15 cellular contexts compared by ENCODE assay signal in genomic region chr19:18342090-18342632, GRCh38. TPM values are rescaled to one million over a fixed set of nuclear protein-coding genes. Genes with fewer than 3 reads are reported as not detected.
DNase-seq lines count a peak whose midpoint lies in the region; ATAC-seq and TF ChIP-seq lines count a peak whose summit lies in the region.
"Had no signal": no experiment of that assay in that cellular context is flagged by ENCODE, and none has a peak within 500 bp of the region (broad histone marks: within the 10 kb centered on the region; RNA-seq: fewer than 3 reads in every experiment).

No MANE protein-coding gene starts in this region.

- no peak overlapping the region for H3K27ac Mint-ChIP-seq in activated naive CD4-positive, alpha-beta T cell treated with anti-CD3 and anti-CD28 coated beads, Interleukin-2, amount 10 ng/mL, durations not matched to agents 7 days and 5 days
- no peak overlapping the region for H3K27ac Mint-ChIP-seq in activated CD8-positive, alpha-beta T cell treated with anti-CD3 and anti-CD28 coated beads, Interleukin-2, amount 10 ng/mL, durations not matched to agents 7 days and 5 days
- peak overlapping the region; percentile 24 to 87 (median 52) for H3K27ac Mint-ChIP-seq in immature natural killer cell
- H3K27ac Mint-ChIP-seq in type B pancreatic cell = no peak overlapping the region

- no peak for TF ChIP-seq CTCF in type B pancreatic cell (conservative IDR thresholded peaks at IDR 0.05)

- CTCF ChIA-PET in activated naive CD4-positive, alpha-beta T cell treated with anti-CD3 and anti-CD28 coated beads, Interleukin-2, amount 10 ng/mL, durations not matched to agents 7 days and 5 days (lab: Charles Lee) = interaction anchor here (0.8 to 1.7 kb wide), 5 partner anchors 14 to 73 kb away, joined by 3 to 8 read pairs (median 3); no protein-coding TSS in a partner anchor
- CTCF ChIA-PET in activated CD8-positive, alpha-beta T cell treated with anti-CD3 and anti-CD28 coated beads, Interleukin-2, amount 10 ng/mL, durations not matched to agents 7 days and 5 days (lab: Charles Lee) = interaction anchor here (0.6 to 4.3 kb wide), 6 partner anchors 12 to 69 kb away, joined by 3 to 27 read pairs (median 6); no protein-coding TSS in a partner anchor

- peak overlapping the region; percentile 83 for H3K4me3 Mint-ChIP-seq in activated naive CD4-positive, alpha-beta T cell treated with anti-CD3 and anti-CD28 coated beads, Interleukin-2, amount 10 ng/mL, durations not matched to agents 7 days and 5 days
- peak overlapping the region; percentile 77 for H3K4me3 Mint-ChIP-seq in activated CD8-positive, alpha-beta T cell treated with anti-CD3 and anti-CD28 coated beads, Interleukin-2, amount 10 ng/mL, durations not matched to agents 7 days and 5 days
- H3K4me3 Mint-ChIP-seq in immature natural killer cell (peak overlapping the region; percentile 26 to 97 (median 90)), type B pancreatic cell (peak overlapping the region; percentile 88)

- H3K4me1 Mint-ChIP-seq in activated naive CD4-positive, alpha-beta T cell treated with anti-CD3 and anti-CD28 coated beads, Interleukin-2, amount 10 ng/mL, durations not matched to agents 7 days and 5 days = peaks cover 28% of the 10 kb centered on the region
- H3K4me1 Mint-ChIP-seq in activated CD8-positive, alpha-beta T cell treated with anti-CD3 and anti-CD28 coated beads, Interleukin-2, amount 10 ng/mL, durations not matched to agents 7 days and 5 days (ENCODE audit: low read depth) = peaks cover 27% of the 10 kb centered on the region
- H3K4me1 Mint-ChIP-seq in immature natural killer cell (peaks cover 33 to 35% of the 10 kb centered on the region in 2 donors), type B pancreatic cell (ENCODE audit: unreplicated experiment) (peaks cover 32% of the 10 kb centered on the region)

- H3K27me3 Mint-ChIP-seq in activated naive CD4-positive, alpha-beta T cell treated with anti-CD3 and anti-CD28 coated beads, Interleukin-2, amount 10 ng/mL, durations not matched to agents 7 days and 5 days = peaks cover 11% of the 10 kb centered on the region
- H3K27me3 Mint-ChIP-seq in activated CD8-positive, alpha-beta T cell treated with anti-CD3 and anti-CD28 coated beads, Interleukin-2, amount 10 ng/mL, durations not matched to agents 7 days and 5 days (ENCODE audit: low read depth) = peaks cover 2% of the 10 kb centered on the region
- H3K27me3 Mint-ChIP-seq in immature natural killer cell (ENCODE audit: low read depth in 3 of 3) (peaks cover 0 to 3% (median 2%) of the 10 kb centered on the region in 3 donors), type B pancreatic cell (no peaks in the 10 kb centered on the region)

- DNase-seq in activated naive CD4-positive, alpha-beta T cell treated with anti-CD3 and anti-CD28 coated beads, Interleukin-2, amount 10 ng/mL, durations not matched to agents 7 days and 5 days = no peak
- DNase-seq in activated naive CD4-positive, alpha-beta T cell treated with Interleukin-2 at 50 U/mL for 16 hours = no peak
- DNase-seq in activated CD8-positive, alpha-beta T cell treated with anti-CD3 and anti-CD28 coated beads, Interleukin-2, amount 10 ng/mL, durations not matched to agents 7 days and 5 days = no peak
- no peak for DNase-seq in immature natural killer cell
- DNase-seq in type B pancreatic cell (ENCODE audit: extremely low spot score, unreplicated experiment) = no peak
- no peak for DNase-seq in midbrain (lab: John Stamatoyannopoulos, UW)
- no peak for DNase-seq in NAMALWA (ENCODE audit: low spot score)
- DNase-seq in HCEC 1CT = no peak
- DNase-seq: cortex of kidney, DND-41, NCI-H1436, NCI-H524 treated with DMSO at 0.1 percent for 48 hours, T-helper 2 cell had no signal

- no peak for ATAC-seq in activated CD8-positive, alpha-beta T cell treated with anti-CD3 and anti-CD28 coated beads, Interleukin-2, amount 10 ng/mL, durations not matched to agents 7 days and 5 days

- H3K9me3 Mint-ChIP-seq in activated naive CD4-positive, alpha-beta T cell treated with anti-CD3 and anti-CD28 coated beads, Interleukin-2, amount 10 ng/mL, durations not matched to agents 7 days and 5 days = no peaks in the 10 kb centered on the region
- H3K9me3 Mint-ChIP-seq in activated CD8-positive, alpha-beta T cell treated with anti-CD3 and anti-CD28 coated beads, Interleukin-2, amount 10 ng/mL, durations not matched to agents 7 days and 5 days (ENCODE audit: insufficient read depth) = no peaks in the 10 kb centered on the region
- H3K9me3 Mint-ChIP-seq in immature natural killer cell = no peaks in the 10 kb centered on the region
- no peaks in the 10 kb centered on the region for H3K9me3 Mint-ChIP-seq in type B pancreatic cell

- POLR2A ChIA-PET in activated CD8-positive, alpha-beta T cell treated with anti-CD3 and anti-CD28 coated beads, Interleukin-2, amount 10 ng/mL, durations not matched to agents 7 days and 5 days (lab: Charles Lee) = interaction anchor here (1.7 kb wide), 1 partner anchor 61 kb away, joined by 9 read pairs; the partner anchor contains the start of gene JUND

- peaks cover 20% of the 10 kb centered on the region for H3K36me3 Mint-ChIP-seq in activated naive CD4-positive, alpha-beta T cell treated with anti-CD3 and anti-CD28 coated beads, Interleukin-2, amount 10 ng/mL, durations not matched to agents 7 days and 5 days
- peaks cover 16% of the 10 kb centered on the region for H3K36me3 Mint-ChIP-seq in activated CD8-positive, alpha-beta T cell treated with anti-CD3 and anti-CD28 coated beads, Interleukin-2, amount 10 ng/mL, durations not matched to agents 7 days and 5 days (ENCODE audit: low read depth)
- H3K36me3 Mint-ChIP-seq in immature natural killer cell = peaks cover 4 to 13% (median 12%) of the 10 kb centered on the region in 3 donors
- peaks cover 5% of the 10 kb centered on the region for H3K36me3 Mint-ChIP-seq in type B pancreatic cell

RNA-seq across cellular contexts. Expression of gene PGPEP1, which starts 1.8 kb away (rescaled TPM):
- 10 to 100 TPM; 30.1 to 34.5 TPM for total RNA-seq in activated CD8-positive, alpha-beta T cell treated with anti-CD3 and anti-CD28 coated beads, Interleukin-2, amount 10 ng/mL, durations not matched to agents 7 days and 5 days
- polyA plus RNA-seq in immature natural killer cell = 10 to 100 TPM in 2 of 3 donors, 1 to 10 TPM in 1; 8.2 to 20.6 (median 17.5) TPM
- 28.8 and 46.7 TPM in 2 replicates for total RNA-seq in type B pancreatic cell (ENCODE audit: low replicate concordance)

RNA-seq across cellular contexts. Expression of gene LSM4, which starts 19.3 kb away (rescaled TPM):
- total RNA-seq in activated CD8-positive, alpha-beta T cell treated with anti-CD3 and anti-CD28 coated beads, Interleukin-2, amount 10 ng/mL, durations not matched to agents 7 days and 5 days = 100 to 1,000 TPM; 199 to 215 TPM
- 100 to 1,000 TPM; 128 to 189 (median 178) TPM for polyA plus RNA-seq in immature natural killer cell
- total RNA-seq in type B pancreatic cell (ENCODE audit: low replicate concordance) = 196 and 223 TPM in 2 replicates

RNA-seq across cellular contexts. Expression of gene GDF15, which starts 43.8 kb away (rescaled TPM):
- total RNA-seq in activated CD8-positive, alpha-beta T cell treated with anti-CD3 and anti-CD28 coated beads, Interleukin-2, amount 10 ng/mL, durations not matched to agents 7 days and 5 days = not detected
- not detected for polyA plus RNA-seq in immature natural killer cell
- total RNA-seq in type B pancreatic cell (ENCODE audit: low replicate concordance) = 102 and 106 TPM in 2 replicates

RNA-seq across cellular contexts. Expression of gene LRRC25, which starts 55.3 kb away (rescaled TPM):
- under 1 TPM; 0.53 to 0.68 TPM for total RNA-seq in activated CD8-positive, alpha-beta T cell treated with anti-CD3 and anti-CD28 coated beads, Interleukin-2, amount 10 ng/mL, durations not matched to agents 7 days and 5 days
- 10 to 100 TPM in 1 of 3 donors, 1 to 10 TPM in 2; 2.7 to 18.1 (median 7.7) TPM for polyA plus RNA-seq in immature natural killer cell
- total RNA-seq in type B pancreatic cell (ENCODE audit: low replicate concordance) = 0.19 TPM in 1 of 2 replicates, not detected in the other
- total RNA-seq: lung microvascular endothelial cell, RPMI7951 had no signal

Comparison
In these comparisons a context has a peak if more than half of its experiments do, and no peak if none do; other contexts are left out.
1. H3K27ac Mint-ChIP-seq: peak in immature natural killer cell (6 of 6); none in activated naive CD4-positive, alpha-beta T cell treated with anti-CD3 and anti-CD28 coated beads, Interleukin-2, amount 10 ng/mL, durations not matched to agents 7 days and 5 days (single experiment), activated CD8-positive, alpha-beta T cell treated with anti-CD3 and anti-CD28 coated beads, Interleukin-2, amount 10 ng/mL, durations not matched to agents 7 days and 5 days (single experiment) and type B pancreatic cell (single experiment).
2. RNA of gene GDF15, which starts 43.8 kb away (total RNA-seq): 102 to 106 TPM in type B pancreatic cell; not detected in activated CD8-positive, alpha-beta T cell treated with anti-CD3 and anti-CD28 coated beads, Interleukin-2, amount 10 ng/mL, durations not matched to agents 7 days and 5 days; every median in the first group is over 10 times any median in the second.
3. Peak in every context shown above with its lines, with median percentiles within 50 percentile points of each other: H3K4me3 Mint-ChIP-seq.